ENCODE assay signal across 9 cellular contexts in the genomic region with DNA sequence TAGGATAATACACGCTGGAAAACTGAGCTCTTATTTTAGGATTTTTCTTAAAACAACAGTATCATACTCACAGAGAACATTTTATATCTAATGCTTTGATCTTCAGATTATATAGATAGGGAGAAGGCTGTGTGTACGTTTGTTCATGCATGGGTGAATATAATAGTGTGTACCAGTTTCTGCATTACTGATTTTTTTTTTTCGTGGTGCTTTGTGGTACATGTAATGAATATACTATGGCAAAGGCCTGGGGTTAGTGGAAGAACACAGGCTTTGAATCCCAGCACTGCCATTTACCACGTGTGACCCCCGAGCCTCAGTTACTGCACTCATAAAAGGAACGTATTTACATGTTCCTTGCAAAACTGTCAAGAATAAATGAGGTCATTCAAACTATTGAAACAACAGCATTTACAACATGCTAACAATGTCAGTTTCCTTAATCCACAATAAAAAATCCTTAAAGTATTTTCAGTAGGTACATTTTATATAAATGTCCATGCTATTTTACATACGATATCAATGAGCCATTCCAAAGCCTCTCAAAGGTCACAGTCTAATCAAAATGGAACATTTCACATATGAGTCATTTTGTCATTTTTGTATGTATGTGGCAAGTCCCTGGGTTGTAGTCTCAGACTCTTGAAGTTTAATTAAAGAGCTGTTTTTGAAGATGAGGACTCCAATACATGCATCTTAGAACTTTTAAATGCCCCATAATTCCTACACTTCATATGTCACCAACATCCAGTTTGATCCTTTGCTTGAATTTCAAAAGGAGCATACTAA.
DNase-seq lines count a peak whose midpoint lies in the region; ATAC-seq lines count a peak whose summit lies in the region.
"Had no signal": no experiment of that assay in that cellular context is flagged by ENCODE, and none has a peak within 500 bp of the region (broad histone marks: within the 10 kb centered on the region; RNA-seq: fewer than 3 reads in every experiment).

No MANE protein-coding gene starts in this region.

- DNase-seq in activated T-cell treated with anti-CD3 and anti-CD28 coated beads, Interleukin-2, amount 50 U/mL, for 72 hours = peak; percentile 8 to 18
- no peak for DNase-seq in activated T-cell treated with anti-CD3 and anti-CD28 coated beads for 4 hours
- no peak for DNase-seq in activated T-helper 2 cell treated with anti-CD3 and anti-CD28 coated beads, Interferon-gamma antibody, Interleukin-2, Interleukin-4, amounts not matched to agents 10 μg/mL and 5 μg/mL and 100 μg/mL, durations not matched to agents 14 hours and 24 hours and 36 hours (ENCODE audit: low spot score)
- no peak for DNase-seq in activated gamma-delta T cell (lab: John Stamatoyannopoulos, UW)
- DNase-seq in epidermal melanocyte (ENCODE audit: insufficient read length, low spot score) = no peak
- DNase-seq: activated effector memory CD4-positive, alpha-beta T cell treated with Interleukin-2 at 50 U/mL for 16 hours had no signal

- peaks cover 4% of the 10 kb centered on the region in 2 donors for H3K36me3 Mint-ChIP-seq in activated T-cell treated with anti-CD3 and anti-CD28 coated beads, Interleukin-2, amount 50 U/mL, for 72 hours (ENCODE audit: insufficient read depth in 2 of 2)
- H3K36me3 Mint-ChIP-seq in activated T-helper 2 cell treated with anti-CD3 and anti-CD28 coated beads, Interferon-gamma antibody, Interleukin-2, Interleukin-4, amounts not matched to agents 10 μg/mL and 5 μg/mL and 100 μg/mL, durations not matched to agents 14 hours and 24 hours and 36 hours (ENCODE audit: low read depth) = no peaks in the 10 kb centered on the region

- peak; percentile 59 to 61 for ATAC-seq in activated T-cell treated with anti-CD3 and anti-CD28 coated beads, Interleukin-2, amount 50 U/mL, for 72 hours (replicated peaks in 1 of 2)
- ATAC-seq in HG03103 (IDR thresholded peaks at IDR 0.05; ENCODE audit: low read depth, unreplicated experiment) (peak; percentile 18), HG02678 (IDR thresholded peaks at IDR 0.05; ENCODE audit: unreplicated experiment) (no peak)

- H3K27ac Mint-ChIP-seq in activated T-cell treated with anti-CD3 and anti-CD28 coated beads, Interleukin-2, amount 50 U/mL, for 72 hours = peak overlapping the region; percentile 64
- peak overlapping the region; percentile 64 for H3K27ac Mint-ChIP-seq in activated T-helper 2 cell treated with anti-CD3 and anti-CD28 coated beads, Interferon-gamma antibody, Interleukin-2, Interleukin-4, amounts not matched to agents 10 μg/mL and 5 μg/mL and 100 μg/mL, durations not matched to agents 14 hours and 24 hours and 36 hours

- peaks cover 42% of the 10 kb centered on the region for H3K4me1 Mint-ChIP-seq in activated T-cell treated with anti-CD3 and anti-CD28 coated beads, Interleukin-2, amount 50 U/mL, for 72 hours (ENCODE audit: low read depth)
- peaks cover 25% of the 10 kb centered on the region for H3K4me1 Mint-ChIP-seq in activated T-helper 2 cell treated with anti-CD3 and anti-CD28 coated beads, Interferon-gamma antibody, Interleukin-2, Interleukin-4, amounts not matched to agents 10 μg/mL and 5 μg/mL and 100 μg/mL, durations not matched to agents 14 hours and 24 hours and 36 hours (ENCODE audit: low read depth)

- no peaks in the 10 kb centered on the region for H3K9me3 Mint-ChIP-seq in activated T-cell treated with anti-CD3 and anti-CD28 coated beads, Interleukin-2, amount 50 U/mL, for 72 hours
- no peaks in the 10 kb centered on the region for H3K9me3 Mint-ChIP-seq in activated T-helper 2 cell treated with anti-CD3 and anti-CD28 coated beads, Interferon-gamma antibody, Interleukin-2, Interleukin-4, amounts not matched to agents 10 μg/mL and 5 μg/mL and 100 μg/mL, durations not matched to agents 14 hours and 24 hours and 36 hours

- H3K4me3 Mint-ChIP-seq in activated T-cell treated with anti-CD3 and anti-CD28 coated beads, Interleukin-2, amount 50 U/mL, for 72 hours = peak overlapping the region; percentile 7 to 79
- H3K4me3 Mint-ChIP-seq in activated T-helper 2 cell treated with anti-CD3 and anti-CD28 coated beads, Interferon-gamma antibody, Interleukin-2, Interleukin-4, amounts not matched to agents 10 μg/mL and 5 μg/mL and 100 μg/mL, durations not matched to agents 14 hours and 24 hours and 36 hours (ENCODE audit: low read depth) = no peak overlapping the region

- H3K27me3 Mint-ChIP-seq in activated T-cell treated with anti-CD3 and anti-CD28 coated beads, Interleukin-2, amount 50 U/mL, for 72 hours (ENCODE audit: low read depth) = no peaks in the 10 kb centered on the region
- H3K27me3 Mint-ChIP-seq in activated T-helper 2 cell treated with anti-CD3 and anti-CD28 coated beads, Interferon-gamma antibody, Interleukin-2, Interleukin-4, amounts not matched to agents 10 μg/mL and 5 μg/mL and 100 μg/mL, durations not matched to agents 14 hours and 24 hours and 36 hours (ENCODE audit: low read depth) = no peaks in the 10 kb centered on the region

- intact Hi-C loops in activated T-helper 2 cell treated with anti-CD3 and anti-CD28 coated beads, Interferon-gamma antibody, Interleukin-2, Interleukin-4, amounts not matched to agents 10 μg/mL and 5 μg/mL and 100 μg/mL, durations not matched to agents 14 hours and 24 hours and 36 hours (cut with micrococcal nuclease) = loop anchor here (1.0 to 10.0 kb wide), 6 partner anchors 52 to 1010 kb away; partner anchors contain the start of gene PPP3CA

- peak overlapping the region; percentile 80 for H3K27ac ChIP-seq in temporal lobe (ENCODE audit: low read depth, low read length)

Comparison
In these comparisons a context has a peak if more than half of its experiments do, and no peak if none do; other contexts are left out.
1. DNase-seq: peak in activated T-cell treated with anti-CD3 and anti-CD28 coated beads, Interleukin-2, amount 50 U/mL, for 72 hours (2 of 2); none in activated T-cell treated with anti-CD3 and anti-CD28 coated beads for 4 hours (single experiment), activated T-helper 2 cell treated with anti-CD3 and anti-CD28 coated beads, Interferon-gamma antibody, Interleukin-2, Interleukin-4, amounts not matched to agents 10 μg/mL and 5 μg/mL and 100 μg/mL, durations not matched to agents 14 hours and 24 hours and 36 hours (single experiment), activated gamma-delta T cell (single experiment) and epidermal melanocyte (single experiment).